1 cellular context compared by ENCODE assay signal in the genomic region with DNA sequence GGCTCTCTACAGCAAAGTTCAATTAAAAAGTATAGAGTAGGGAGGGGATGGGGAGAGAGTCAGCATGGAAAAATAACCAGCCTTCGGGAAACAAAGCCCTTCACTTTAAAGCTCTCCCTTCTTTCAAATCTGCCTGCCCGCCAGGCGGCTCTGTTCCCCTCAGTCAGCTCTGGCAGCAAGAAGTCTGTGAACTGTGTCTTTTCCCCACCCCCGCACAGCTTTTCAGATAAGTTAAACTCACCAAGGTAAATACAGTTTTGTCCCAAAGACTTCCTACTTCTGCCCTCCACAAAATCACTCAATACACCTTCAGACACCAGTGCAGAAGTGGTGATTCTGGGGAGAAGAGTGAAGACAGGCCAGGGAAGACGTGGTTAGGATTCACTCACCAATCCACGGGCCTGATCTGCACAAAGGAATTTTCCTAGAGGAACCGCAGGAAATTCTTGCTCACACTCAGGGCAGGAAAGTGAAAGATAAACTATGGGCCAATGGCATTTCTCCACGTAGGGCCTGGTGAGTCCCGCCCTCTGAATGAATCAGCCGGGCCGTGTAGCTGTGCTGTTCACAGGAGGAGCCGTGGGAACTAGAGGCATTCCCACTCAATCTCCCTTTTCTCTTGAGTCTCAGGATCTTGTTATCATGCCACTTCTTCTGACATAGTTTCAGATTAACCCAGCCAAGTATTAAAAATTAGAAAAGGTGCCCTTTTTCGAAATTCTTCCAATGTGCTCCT.
TF ChIP-seq lines count a peak whose summit lies in the region.

A gene with protein sequence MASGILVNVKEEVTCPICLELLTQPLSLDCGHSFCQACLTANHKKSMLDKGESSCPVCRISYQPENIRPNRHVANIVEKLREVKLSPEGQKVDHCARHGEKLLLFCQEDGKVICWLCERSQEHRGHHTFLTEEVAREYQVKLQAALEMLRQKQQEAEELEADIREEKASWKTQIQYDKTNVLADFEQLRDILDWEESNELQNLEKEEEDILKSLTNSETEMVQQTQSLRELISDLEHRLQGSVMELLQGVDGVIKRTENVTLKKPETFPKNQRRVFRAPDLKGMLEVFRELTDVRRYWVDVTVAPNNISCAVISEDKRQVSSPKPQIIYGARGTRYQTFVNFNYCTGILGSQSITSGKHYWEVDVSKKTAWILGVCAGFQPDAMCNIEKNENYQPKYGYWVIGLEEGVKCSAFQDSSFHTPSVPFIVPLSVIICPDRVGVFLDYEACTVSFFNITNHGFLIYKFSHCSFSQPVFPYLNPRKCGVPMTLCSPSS (minus strand): TSS at position 448 of the 736 bp plus-strand sequence. CDS start 4,897 bp downstream, outside the sequence.

TF ChIP-seq in HepG2, 621 proteins besides CTCF, POLR2A, EP300 and RAD21 (continued from another document and continues in another):
- TF ChIP-seq, protein P1, sequence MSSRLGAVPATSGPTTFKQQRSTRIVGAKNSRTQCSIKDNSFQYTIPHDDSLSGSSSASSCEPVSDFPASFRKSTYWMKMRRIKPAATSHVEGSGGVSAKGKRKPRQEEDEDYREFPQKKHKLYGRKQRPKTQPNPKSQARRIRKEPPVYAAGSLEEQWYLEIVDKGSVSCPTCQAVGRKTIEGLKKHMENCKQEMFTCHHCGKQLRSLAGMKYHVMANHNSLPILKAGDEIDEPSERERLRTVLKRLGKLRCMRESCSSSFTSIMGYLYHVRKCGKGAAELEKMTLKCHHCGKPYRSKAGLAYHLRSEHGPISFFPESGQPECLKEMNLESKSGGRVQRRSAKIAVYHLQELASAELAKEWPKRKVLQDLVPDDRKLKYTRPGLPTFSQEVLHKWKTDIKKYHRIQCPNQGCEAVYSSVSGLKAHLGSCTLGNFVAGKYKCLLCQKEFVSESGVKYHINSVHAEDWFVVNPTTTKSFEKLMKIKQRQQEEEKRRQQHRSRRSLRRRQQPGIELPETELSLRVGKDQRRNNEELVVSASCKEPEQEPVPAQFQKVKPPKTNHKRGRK (CRISPR knock-in tag; IDR thresholded peaks at IDR 0.05), result no peak
- TF ChIP-seq PHF8 (CRISPR knock-in tag; IDR thresholded peaks at IDR 0.05) (peak; percentile 82), ATF1 (CRISPR knock-in tag; IDR thresholded peaks at IDR 0.05) (peak; percentile 73; the same call in 1 of the 2 replicates), ZNF558 (CRISPR knock-in tag; IDR thresholded peaks at IDR 0.05; ENCODE audit: borderline replicate concordance) (no peak), TRIM24 (CRISPR knock-in tag; IDR thresholded peaks at IDR 0.05) (no peak), NCOR1 (IDR thresholded peaks at IDR 0.05; ENCODE audit: borderline replicate concordance, low read length) (no peak), ZNF747 (CRISPR knock-in tag; IDR thresholded peaks at IDR 0.05; ENCODE audit: borderline replicate concordance) (no peak), PHB2 (IDR thresholded peaks at IDR 0.05; ENCODE audit: partially characterized antibody) (no peak), MBNL3 (CRISPR knock-in tag; conservative IDR thresholded peaks at IDR 0.05) (no peak), SIX1 (CRISPR knock-in tag; IDR thresholded peaks at IDR 0.05; ENCODE audit: borderline replicate concordance) (no peak), TCF12 (IDR thresholded peaks at IDR 0.05) (no peak), TCF12 (CRISPR knock-in tag; IDR thresholded peaks at IDR 0.05) (no peak), NFE2 (CRISPR knock-in tag; IDR thresholded peaks at IDR 0.05) (no peak), IKZF4 (CRISPR knock-in tag; IDR thresholded peaks at IDR 0.05; ENCODE audit: borderline replicate concordance, low read depth, not compliant biosample characterization) (no peak), ZNF331 (CRISPR knock-in tag; IDR thresholded peaks at IDR 0.05) (no peak), KDM6A (CRISPR knock-in tag; IDR thresholded peaks at IDR 0.05; ENCODE audit: low read depth) (no peak), ZNF556 (CRISPR knock-in tag; IDR thresholded peaks at IDR 0.05; ENCODE audit: borderline replicate concordance) (no peak), SRSF1 (optimal IDR thresholded peaks at IDR 0.05; ENCODE audit: low read depth, low read length) (no peak), JUN (CRISPR knock-in tag; IDR thresholded peaks at IDR 0.05) (no peak), ZNF33B (CRISPR knock-in tag; IDR thresholded peaks at IDR 0.05) (no peak), MYC (CRISPR knock-in tag; IDR thresholded peaks at IDR 0.05; ENCODE audit: borderline replicate concordance) (no peak), HHEX (CRISPR knock-in tag; IDR thresholded peaks at IDR 0.05) (no peak), IRF2 (CRISPR knock-in tag; IDR thresholded peaks at IDR 0.05) (peak; percentile 51; the same call in 1 of the 2 replicates), NR3C1 (CRISPR knock-in tag; IDR thresholded peaks at IDR 0.05) (no peak), DNMT1 (CRISPR knock-in tag; IDR thresholded peaks at IDR 0.05) (no peak), MAFG (CRISPR knock-in tag; IDR thresholded peaks at IDR 0.05) (no peak), GTF3A (CRISPR knock-in tag; conservative IDR thresholded peaks at IDR 0.05) (no peak), ZNF34 (CRISPR knock-in tag; IDR thresholded peaks at IDR 0.05; ENCODE audit: borderline replicate concordance) (no peak), ZKSCAN1 (IDR thresholded peaks at IDR 0.05; ENCODE audit: low read length) (no peak)
- TF ChIP-seq, protein P2, sequence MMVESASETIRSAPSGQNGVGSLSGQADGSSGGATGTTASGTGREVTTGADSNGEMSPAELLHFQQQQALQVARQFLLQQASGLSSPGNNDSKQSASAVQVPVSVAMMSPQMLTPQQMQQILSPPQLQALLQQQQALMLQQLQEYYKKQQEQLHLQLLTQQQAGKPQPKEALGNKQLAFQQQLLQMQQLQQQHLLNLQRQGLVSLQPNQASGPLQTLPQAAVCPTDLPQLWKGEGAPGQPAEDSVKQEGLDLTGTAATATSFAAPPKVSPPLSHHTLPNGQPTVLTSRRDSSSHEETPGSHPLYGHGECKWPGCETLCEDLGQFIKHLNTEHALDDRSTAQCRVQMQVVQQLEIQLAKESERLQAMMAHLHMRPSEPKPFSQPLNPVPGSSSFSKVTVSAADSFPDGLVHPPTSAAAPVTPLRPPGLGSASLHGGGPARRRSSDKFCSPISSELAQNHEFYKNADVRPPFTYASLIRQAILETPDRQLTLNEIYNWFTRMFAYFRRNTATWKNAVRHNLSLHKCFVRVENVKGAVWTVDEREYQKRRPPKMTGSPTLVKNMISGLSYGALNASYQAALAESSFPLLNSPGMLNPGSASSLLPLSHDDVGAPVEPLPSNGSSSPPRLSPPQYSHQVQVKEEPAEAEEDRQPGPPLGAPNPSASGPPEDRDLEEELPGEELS (CRISPR knock-in tag; IDR thresholded peaks at IDR 0.05), result no peak
- TF ChIP-seq, protein P3, sequence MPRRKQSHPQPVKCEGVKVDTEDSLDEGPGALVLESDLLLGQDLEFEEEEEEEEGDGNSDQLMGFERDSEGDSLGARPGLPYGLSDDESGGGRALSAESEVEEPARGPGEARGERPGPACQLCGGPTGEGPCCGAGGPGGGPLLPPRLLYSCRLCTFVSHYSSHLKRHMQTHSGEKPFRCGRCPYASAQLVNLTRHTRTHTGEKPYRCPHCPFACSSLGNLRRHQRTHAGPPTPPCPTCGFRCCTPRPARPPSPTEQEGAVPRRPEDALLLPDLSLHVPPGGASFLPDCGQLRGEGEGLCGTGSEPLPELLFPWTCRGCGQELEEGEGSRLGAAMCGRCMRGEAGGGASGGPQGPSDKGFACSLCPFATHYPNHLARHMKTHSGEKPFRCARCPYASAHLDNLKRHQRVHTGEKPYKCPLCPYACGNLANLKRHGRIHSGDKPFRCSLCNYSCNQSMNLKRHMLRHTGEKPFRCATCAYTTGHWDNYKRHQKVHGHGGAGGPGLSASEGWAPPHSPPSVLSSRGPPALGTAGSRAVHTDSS (CRISPR knock-in tag; conservative IDR thresholded peaks at IDR 0.05), result no peak
- TF ChIP-seq, protein P4, sequence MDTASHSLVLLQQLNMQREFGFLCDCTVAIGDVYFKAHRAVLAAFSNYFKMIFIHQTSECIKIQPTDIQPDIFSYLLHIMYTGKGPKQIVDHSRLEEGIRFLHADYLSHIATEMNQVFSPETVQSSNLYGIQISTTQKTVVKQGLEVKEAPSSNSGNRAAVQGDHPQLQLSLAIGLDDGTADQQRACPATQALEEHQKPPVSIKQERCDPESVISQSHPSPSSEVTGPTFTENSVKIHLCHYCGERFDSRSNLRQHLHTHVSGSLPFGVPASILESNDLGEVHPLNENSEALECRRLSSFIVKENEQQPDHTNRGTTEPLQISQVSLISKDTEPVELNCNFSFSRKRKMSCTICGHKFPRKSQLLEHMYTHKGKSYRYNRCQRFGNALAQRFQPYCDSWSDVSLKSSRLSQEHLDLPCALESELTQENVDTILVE (CRISPR knock-in tag; IDR thresholded peaks at IDR 0.05), result no peak
- TF ChIP-seq, protein P5, sequence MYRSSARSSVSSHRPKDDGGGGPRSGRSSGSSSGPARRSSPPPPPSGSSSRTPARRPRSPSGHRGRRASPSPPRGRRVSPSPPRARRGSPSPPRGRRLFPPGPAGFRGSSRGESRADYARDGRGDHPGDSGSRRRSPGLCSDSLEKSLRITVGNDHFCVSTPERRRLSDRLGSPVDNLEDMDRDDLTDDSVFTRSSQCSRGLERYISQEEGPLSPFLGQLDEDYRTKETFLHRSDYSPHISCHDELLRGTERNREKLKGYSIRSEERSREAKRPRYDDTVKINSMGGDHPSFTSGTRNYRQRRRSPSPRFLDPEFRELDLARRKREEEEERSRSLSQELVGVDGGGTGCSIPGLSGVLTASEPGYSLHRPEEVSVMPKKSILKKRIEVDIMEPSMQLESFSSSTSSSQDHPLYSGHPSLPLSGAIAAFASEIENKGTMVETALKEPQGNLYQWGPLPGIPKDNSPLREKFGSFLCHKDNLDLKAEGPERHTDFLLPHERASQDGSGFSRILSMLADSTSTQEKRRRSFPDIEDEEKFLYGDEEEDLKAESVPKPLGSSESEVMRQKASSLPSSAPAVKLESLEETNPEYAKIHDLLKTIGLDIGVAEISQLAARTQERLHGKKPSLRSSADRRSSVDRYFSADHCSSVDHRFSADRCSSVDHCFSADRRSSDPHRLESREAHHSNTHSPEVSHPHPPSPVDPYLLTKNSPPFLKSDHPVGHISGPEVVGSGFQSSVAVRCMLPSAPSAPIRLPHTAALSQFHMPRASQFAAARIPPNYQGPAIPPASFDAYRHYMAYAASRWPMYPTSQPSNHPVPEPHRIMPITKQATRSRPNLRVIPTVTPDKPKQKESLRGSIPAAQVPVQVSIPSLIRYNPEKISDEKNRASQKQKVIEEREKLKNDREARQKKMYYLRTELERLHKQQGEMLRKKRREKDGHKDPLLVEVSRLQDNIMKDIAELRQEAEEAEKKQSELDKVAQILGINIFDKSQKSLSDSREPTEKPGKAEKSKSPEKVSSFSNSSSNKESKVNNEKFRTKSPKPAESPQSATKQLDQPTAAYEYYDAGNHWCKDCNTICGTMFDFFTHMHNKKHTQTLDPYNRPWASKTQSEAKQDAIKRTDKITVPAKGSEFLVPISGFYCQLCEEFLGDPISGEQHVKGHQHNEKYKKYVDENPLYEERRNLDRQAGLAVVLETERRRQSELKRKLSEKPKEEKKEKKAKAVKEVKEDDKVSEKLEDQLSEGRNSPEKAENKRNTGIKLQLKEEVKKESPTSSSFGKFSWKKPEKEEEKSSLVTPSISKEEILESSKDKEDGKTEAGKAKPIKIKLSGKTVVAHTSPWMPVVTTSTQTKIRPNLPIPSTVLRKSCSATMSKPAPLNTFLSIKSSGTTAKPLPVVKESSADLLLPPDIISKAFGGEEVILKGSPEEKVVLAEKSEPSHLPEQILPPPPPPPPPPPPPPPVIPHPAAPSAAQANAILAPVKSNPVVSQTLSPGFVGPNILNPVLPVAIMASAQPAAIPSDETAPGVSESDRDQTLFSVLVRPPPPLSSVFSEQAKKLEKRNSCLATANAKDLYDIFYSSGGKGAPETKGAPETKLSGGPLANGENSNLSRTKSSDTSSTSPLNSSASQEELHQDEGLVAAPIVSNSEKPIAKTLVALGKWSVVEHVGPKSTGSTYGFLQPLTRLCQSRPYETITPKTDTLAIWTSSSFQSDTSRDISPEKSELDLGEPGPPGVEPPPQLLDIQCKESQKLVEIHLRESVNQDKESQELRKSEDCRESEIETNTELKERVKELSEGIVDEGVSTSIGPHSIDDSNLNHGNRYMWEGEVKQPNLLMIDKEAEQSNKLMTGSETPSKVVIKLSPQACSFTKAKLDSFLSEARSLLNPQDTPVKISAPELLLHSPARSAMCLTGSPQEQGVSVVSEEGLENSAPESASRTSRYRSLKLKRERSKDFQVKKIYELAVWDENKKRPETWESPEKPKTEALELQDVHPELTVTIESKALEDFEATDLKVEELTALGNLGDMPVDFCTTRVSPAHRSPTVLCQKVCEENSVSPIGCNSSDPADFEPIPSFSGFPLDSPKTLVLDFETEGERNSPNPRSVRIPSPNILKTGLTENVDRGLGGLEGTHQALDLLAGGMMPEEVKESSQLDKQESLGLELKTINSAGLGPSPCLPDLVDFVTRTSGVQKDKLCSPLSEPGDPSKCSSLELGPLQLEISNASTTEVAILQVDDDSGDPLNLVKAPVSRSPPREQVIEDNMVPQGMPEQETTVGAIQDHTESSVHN (CRISPR knock-in tag; IDR thresholded peaks at IDR 0.05), result no peak
- TF ChIP-seq, protein P6, sequence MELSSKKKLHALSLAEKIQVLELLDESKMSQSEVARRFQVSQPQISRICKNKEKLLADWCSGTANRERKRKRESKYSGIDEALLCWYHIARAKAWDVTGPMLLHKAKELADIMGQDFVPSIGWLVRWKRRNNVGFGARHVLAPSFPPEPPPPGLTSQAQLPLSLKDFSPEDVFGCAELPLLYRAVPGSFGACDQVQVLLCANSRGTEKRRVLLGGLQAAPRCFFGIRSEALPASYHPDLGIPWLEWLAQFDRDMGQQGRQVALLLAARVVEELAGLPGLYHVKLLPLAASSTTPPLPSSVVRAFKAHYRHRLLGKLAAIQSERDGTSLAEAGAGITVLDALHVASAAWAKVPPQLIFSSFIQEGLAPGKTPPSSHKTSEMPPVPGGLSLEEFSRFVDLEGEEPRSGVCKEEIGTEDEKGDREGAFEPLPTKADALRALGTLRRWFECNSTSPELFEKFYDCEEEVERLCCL (CRISPR knock-in tag; IDR thresholded peaks at IDR 0.05; ENCODE audit: borderline replicate concordance), result no peak
- TF ChIP-seq, protein P7, sequence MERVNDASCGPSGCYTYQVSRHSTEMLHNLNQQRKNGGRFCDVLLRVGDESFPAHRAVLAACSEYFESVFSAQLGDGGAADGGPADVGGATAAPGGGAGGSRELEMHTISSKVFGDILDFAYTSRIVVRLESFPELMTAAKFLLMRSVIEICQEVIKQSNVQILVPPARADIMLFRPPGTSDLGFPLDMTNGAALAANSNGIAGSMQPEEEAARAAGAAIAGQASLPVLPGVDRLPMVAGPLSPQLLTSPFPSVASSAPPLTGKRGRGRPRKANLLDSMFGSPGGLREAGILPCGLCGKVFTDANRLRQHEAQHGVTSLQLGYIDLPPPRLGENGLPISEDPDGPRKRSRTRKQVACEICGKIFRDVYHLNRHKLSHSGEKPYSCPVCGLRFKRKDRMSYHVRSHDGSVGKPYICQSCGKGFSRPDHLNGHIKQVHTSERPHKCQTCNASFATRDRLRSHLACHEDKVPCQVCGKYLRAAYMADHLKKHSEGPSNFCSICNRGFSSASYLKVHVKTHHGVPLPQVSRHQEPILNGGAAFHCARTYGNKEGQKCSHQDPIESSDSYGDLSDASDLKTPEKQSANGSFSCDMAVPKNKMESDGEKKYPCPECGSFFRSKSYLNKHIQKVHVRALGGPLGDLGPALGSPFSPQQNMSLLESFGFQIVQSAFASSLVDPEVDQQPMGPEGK (CRISPR knock-in tag; IDR thresholded peaks at IDR 0.05), result no peak
